ENCODE assay signal across 2 cellular contexts in the genomic region with DNA sequence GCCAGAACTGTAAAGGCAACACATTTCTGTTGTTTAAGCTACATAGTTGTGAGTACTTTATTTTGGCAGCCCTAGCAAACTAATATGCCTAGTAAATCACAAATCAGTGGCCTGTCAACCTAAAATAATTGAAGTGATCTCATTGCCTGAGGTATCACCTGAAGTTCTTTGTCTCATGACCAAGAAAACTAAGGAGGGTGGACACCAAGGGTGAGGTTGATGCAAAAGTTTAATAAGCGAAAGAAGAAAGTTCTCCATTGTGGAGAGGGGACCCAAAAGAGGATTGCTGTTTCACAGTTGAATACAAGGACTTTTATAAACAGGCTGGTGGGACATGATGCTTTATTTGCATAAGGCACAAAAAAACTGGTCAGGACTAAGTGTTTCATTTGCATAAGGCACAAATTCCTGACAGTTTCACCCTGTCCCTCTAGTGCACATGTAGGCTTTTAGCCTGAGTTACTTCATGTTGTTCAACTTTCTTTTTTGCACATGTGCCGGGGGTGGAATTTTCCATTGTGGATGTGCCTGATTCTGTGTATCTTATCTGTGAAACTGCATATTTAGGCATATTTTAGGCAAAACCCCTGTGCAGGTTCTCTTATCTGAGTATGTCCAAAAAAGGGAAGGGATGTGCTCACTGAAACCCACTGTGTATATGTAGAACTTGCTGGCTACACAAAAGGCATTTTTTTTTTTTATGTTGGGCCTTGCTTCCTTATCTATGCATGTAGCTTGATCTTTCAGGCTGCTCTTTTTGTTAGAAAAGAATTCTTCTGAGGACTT.
TF ChIP-seq lines count a peak whose summit lies in the region.

No MANE protein-coding gene starts in this region.

TF ChIP-seq in GM23338, 12 proteins besides CTCF, POLR2A, EP300 and RAD21 (continued from another document):
- TF ChIP-seq, protein P1, sequence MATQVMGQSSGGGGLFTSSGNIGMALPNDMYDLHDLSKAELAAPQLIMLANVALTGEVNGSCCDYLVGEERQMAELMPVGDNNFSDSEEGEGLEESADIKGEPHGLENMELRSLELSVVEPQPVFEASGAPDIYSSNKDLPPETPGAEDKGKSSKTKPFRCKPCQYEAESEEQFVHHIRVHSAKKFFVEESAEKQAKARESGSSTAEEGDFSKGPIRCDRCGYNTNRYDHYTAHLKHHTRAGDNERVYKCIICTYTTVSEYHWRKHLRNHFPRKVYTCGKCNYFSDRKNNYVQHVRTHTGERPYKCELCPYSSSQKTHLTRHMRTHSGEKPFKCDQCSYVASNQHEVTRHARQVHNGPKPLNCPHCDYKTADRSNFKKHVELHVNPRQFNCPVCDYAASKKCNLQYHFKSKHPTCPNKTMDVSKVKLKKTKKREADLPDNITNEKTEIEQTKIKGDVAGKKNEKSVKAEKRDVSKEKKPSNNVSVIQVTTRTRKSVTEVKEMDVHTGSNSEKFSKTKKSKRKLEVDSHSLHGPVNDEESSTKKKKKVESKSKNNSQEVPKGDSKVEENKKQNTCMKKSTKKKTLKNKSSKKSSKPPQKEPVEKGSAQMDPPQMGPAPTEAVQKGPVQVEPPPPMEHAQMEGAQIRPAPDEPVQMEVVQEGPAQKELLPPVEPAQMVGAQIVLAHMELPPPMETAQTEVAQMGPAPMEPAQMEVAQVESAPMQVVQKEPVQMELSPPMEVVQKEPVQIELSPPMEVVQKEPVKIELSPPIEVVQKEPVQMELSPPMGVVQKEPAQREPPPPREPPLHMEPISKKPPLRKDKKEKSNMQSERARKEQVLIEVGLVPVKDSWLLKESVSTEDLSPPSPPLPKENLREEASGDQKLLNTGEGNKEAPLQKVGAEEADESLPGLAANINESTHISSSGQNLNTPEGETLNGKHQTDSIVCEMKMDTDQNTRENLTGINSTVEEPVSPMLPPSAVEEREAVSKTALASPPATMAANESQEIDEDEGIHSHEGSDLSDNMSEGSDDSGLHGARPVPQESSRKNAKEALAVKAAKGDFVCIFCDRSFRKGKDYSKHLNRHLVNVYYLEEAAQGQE (IDR thresholded peaks at IDR 0.05; ENCODE audit: unreplicated experiment), result no peak
- TF ChIP-seq EZH2phosphoT487 (IDR thresholded peaks at IDR 0.05; ENCODE audit: unreplicated experiment), result no peak
- TF ChIP-seq NANOG (IDR thresholded peaks at IDR 0.05; ENCODE audit: borderline replicate concordance), result no peak
- no peak for TF ChIP-seq ZNF114 (CRISPR knock-in tag; IDR thresholded peaks at IDR 0.05)
- TF ChIP-seq ZNF331 (CRISPR knock-in tag; IDR thresholded peaks at IDR 0.05; ENCODE audit: low read depth), result no peak
- TF ChIP-seq CREB1 (CRISPR knock-in tag; IDR thresholded peaks at IDR 0.05; ENCODE audit: low read depth), result no peak
- TF ChIP-seq, protein P2, sequence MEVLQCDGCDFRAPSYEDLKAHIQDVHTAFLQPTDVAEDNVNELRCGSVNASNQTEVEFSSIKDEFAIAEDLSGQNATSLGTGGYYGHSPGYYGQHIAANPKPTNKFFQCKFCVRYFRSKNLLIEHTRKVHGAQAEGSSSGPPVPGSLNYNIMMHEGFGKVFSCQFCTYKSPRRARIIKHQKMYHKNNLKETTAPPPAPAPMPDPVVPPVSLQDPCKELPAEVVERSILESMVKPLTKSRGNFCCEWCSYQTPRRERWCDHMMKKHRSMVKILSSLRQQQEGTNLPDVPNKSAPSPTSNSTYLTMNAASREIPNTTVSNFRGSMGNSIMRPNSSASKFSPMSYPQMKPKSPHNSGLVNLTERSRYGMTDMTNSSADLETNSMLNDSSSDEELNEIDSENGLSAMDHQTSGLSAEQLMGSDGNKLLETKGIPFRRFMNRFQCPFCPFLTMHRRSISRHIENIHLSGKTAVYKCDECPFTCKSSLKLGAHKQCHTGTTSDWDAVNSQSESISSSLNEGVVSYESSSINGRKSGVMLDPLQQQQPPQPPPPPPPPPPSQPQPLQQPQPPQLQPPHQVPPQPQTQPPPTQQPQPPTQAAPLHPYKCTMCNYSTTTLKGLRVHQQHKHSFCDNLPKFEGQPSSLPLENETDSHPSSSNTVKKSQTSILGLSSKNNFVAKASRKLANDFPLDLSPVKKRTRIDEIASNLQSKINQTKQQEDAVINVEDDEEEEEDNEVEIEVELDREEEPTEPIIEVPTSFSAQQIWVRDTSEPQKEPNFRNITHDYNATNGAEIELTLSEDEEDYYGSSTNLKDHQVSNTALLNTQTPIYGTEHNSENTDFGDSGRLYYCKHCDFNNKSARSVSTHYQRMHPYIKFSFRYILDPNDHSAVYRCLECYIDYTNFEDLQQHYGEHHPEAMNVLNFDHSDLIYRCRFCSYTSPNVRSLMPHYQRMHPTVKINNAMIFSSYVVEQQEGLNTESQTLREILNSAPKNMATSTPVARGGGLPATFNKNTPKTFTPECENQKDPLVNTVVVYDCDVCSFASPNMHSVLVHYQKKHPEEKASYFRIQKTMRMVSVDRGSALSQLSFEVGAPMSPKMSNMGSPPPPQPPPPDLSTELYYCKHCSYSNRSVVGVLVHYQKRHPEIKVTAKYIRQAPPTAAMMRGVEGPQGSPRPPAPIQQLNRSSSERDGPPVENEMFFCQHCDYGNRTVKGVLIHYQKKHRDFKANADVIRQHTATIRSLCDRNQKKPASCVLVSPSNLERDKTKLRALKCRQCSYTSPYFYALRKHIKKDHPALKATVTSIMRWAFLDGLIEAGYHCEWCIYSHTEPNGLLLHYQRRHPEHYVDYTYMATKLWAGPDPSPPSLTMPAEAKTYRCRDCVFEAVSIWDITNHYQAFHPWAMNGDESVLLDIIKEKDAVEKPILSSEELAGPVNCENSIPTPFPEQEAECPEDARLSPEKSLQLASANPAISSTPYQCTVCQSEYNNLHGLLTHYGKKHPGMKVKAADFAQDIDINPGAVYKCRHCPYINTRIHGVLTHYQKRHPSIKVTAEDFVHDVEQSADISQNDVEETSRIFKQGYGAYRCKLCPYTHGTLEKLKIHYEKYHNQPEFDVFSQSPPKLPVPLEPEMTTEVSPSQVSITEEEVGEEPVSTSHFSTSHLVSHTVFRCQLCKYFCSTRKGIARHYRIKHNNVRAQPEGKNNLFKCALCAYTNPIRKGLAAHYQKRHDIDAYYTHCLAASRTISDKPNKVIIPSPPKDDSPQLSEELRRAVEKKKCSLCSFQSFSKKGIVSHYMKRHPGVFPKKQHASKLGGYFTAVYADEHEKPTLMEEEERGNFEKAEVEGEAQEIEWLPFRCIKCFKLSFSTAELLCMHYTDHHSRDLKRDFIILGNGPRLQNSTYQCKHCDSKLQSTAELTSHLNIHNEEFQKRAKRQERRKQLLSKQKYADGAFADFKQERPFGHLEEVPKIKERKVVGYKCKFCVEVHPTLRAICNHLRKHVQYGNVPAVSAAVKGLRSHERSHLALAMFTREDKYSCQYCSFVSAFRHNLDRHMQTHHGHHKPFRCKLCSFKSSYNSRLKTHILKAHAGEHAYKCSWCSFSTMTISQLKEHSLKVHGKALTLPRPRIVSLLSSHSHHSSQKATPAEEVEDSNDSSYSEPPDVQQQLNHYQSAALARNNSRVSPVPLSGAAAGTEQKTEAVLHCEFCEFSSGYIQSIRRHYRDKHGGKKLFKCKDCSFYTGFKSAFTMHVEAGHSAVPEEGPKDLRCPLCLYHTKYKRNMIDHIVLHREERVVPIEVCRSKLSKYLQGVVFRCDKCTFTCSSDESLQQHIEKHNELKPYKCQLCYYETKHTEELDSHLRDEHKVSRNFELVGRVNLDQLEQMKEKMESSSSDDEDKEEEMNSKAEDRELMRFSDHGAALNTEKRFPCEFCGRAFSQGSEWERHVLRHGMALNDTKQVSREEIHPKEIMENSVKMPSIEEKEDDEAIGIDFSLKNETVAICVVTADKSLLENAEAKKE (CRISPR knock-in tag; IDR thresholded peaks at IDR 0.05), result no peak

TF ChIP-seq in WTC11, 78 proteins besides CTCF, POLR2A, EP300 and RAD21 (continued from another document):
- TF ChIP-seq, protein P3, sequence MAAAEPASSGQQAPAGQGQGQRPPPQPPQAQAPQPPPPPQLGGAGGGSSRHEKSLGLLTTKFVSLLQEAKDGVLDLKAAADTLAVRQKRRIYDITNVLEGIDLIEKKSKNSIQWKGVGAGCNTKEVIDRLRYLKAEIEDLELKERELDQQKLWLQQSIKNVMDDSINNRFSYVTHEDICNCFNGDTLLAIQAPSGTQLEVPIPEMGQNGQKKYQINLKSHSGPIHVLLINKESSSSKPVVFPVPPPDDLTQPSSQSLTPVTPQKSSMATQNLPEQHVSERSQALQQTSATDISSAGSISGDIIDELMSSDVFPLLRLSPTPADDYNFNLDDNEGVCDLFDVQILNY (CRISPR knock-in tag; IDR thresholded peaks at IDR 0.05), result no peak
